ENCODE assay signal across 11 cellular contexts in genomic region chr2:108615480-108616090, GRCh38.
A peak's percentile ranks its signal among the peaks of the same experiment; 100 is the strongest.
DNase-seq lines count a peak whose midpoint lies in the region; ATAC-seq and TF ChIP-seq lines count a peak whose summit lies in the region.
"Had no signal": no experiment of that assay in that cellular context is flagged by ENCODE, and none has a peak within 500 bp of the region (broad histone marks: within the 10 kb centered on the region; RNA-seq: fewer than 3 reads in every experiment).

No MANE protein-coding gene starts in this region.

- H3K4me3 ChIP-seq in OCI-LY1 (ENCODE audit: low read depth, low read length, poor library complexity, severe bottlenecking) (no peak overlapping the region), stomach (no peak overlapping the region)

- H3K9me2 ChIP-seq in OCI-LY1 (ENCODE audit: low read depth, low read length), result no peaks in the 10 kb centered on the region

- H3K27ac Mint-ChIP-seq in dendritic cell treated with granulocyte-macrophage colony-stimulating factor and Interleukin-4, amounts not matched to agents 40 ng/mL and 50 ng/mL, for 4 days, result peak overlapping the region; percentile 74
- H3K27ac Mint-ChIP-seq: activated naive CD8-positive, alpha-beta T cell treated with anti-CD3 and anti-CD28 coated beads for 36 hours had no signal

- peaks cover 91% of the 10 kb centered on the region for H3K4me1 Mint-ChIP-seq in dendritic cell treated with granulocyte-macrophage colony-stimulating factor and Interleukin-4, amounts not matched to agents 40 ng/mL and 50 ng/mL, for 4 days (ENCODE audit: low read depth)

- TF ChIP-seq POLR2A in stomach (IDR thresholded peaks at IDR 0.05), result no peak

- no peak overlapping the region for H2AFZ ChIP-seq in OCI-LY1 (ENCODE audit: low read length)

- 49 to 54% (median 51%) methylated on average over 2 of the region's 2 CpGs for WGBS in stomach, 5 donors

- peak; percentile 35 for ATAC-seq in Right ventricle myocardium superior (ENCODE audit: poor library complexity)

- peak overlapping the region; percentile 21; the same call in 1 of the 2 replicates for H3K9ac ChIP-seq in OCI-LY1 (ENCODE audit: low read length)

- no peaks in the 10 kb centered on the region for H3K9me3 ChIP-seq in OCI-LY1 (ENCODE audit: low read length)
- H3K9me3 ChIP-seq in stomach, result no peaks in the 10 kb centered on the region

- H3K36me3 Mint-ChIP-seq in dendritic cell treated with granulocyte-macrophage colony-stimulating factor and Interleukin-4, amounts not matched to agents 40 ng/mL and 50 ng/mL, for 4 days (ENCODE audit: low read depth), result peaks cover 65% of the 10 kb centered on the region

- H3K27ac ChIP-seq in OCI-LY1 (ENCODE audit: low read depth, low read length, poor library complexity, severe bottlenecking) (peak overlapping the region; percentile 89), stomach (peak overlapping the region in 3 of 5 donors; percentile 10 to 29 (median 21))

- DNase-seq in Right ventricle myocardium superior, result no peak
- DNase-seq in cardiac septum (ENCODE audit: low spot score), result no peak
- no peak for DNase-seq in stomach
- DNase-seq in NAMALWA (ENCODE audit: low spot score), result no peak
- no peak for DNase-seq in stimulated activated naive CD4-positive, alpha-beta T cell (lab: John Stamatoyannopoulos, UW)
- DNase-seq in NCI-H2171 treated with DMSO at 0.1 percent for 48 hours (lab: John Stamatoyannopoulos, UW), result no peak
- DNase-seq: activated naive CD8-positive, alpha-beta T cell treated with anti-CD3 and anti-CD28 coated beads for 36 hours; C1 segment of cervical spinal cord; NCI-H1048 had no signal

- H3K36me3 ChIP-seq in OCI-LY1 (ENCODE audit: insufficient read depth, low read length), result no peaks in the 10 kb centered on the region
- H3K36me3 ChIP-seq in stomach, result no peaks in the 10 kb centered on the region

- H3K27me3 Mint-ChIP-seq in dendritic cell treated with granulocyte-macrophage colony-stimulating factor and Interleukin-4, amounts not matched to agents 40 ng/mL and 50 ng/mL, for 4 days, result no peaks in the 10 kb centered on the region
- H3K27me3 Mint-ChIP-seq: activated naive CD8-positive, alpha-beta T cell treated with anti-CD3 and anti-CD28 coated beads for 36 hours had no signal

- H3K9me3 Mint-ChIP-seq in dendritic cell treated with granulocyte-macrophage colony-stimulating factor and Interleukin-4, amounts not matched to agents 40 ng/mL and 50 ng/mL, for 4 days, result no peaks in the 10 kb centered on the region

- no peaks in the 10 kb centered on the region for H3K79me2 ChIP-seq in OCI-LY1 (ENCODE audit: insufficient read depth, low read length)

- intact Hi-C loops in Right ventricle myocardium superior (cut with DNase I) (no loop called here), cardiac septum (cut with DNase I) (no loop called here), stomach (cut with DNase I; ENCODE audit: low total_unique reads) (no loop called here)
- intact Hi-C loops in dendritic cell treated with granulocyte-macrophage colony-stimulating factor and Interleukin-4, amounts not matched to agents 40 ng/mL and 50 ng/mL, for 4 days (cut with micrococcal nuclease), result no loop called here

- no peaks in the 10 kb centered on the region for H4K20me1 ChIP-seq in OCI-LY1 (ENCODE audit: insufficient read depth, low read length)

- TF ChIP-seq EP300 in stomach (IDR thresholded peaks at IDR 0.05), result no peak

- TF ChIP-seq CTCF in OCI-LY1 (IDR thresholded peaks at IDR 0.05; ENCODE audit: low read length) (no peak), stomach (IDR thresholded peaks at IDR 0.05) (no peak)

- peaks cover 97% of the 10 kb centered on the region for H3K4me1 ChIP-seq in OCI-LY1 (ENCODE audit: insufficient read depth, low read length, severe bottlenecking)
- H3K4me1 ChIP-seq in stomach, result peaks cover 65 to 92% (median 76%) of the 10 kb centered on the region in 4 donors

- H3K27me3 ChIP-seq in OCI-LY1 (ENCODE audit: insufficient read depth, low read length) (no peaks in the 10 kb centered on the region), stomach (no peaks in the 10 kb centered on the region)

- 0 out of 2 replicates have a peak, but pooled peaks cover 3% of the 10 kb centered on the region for H3F3A ChIP-seq in OCI-LY1 (ENCODE audit: insufficient read depth, low read length)

- H3K4me2 ChIP-seq in OCI-LY1 (ENCODE audit: low read length), result peak overlapping the region; percentile 33; the same call in 1 of the 2 replicates

- H3K4me3 Mint-ChIP-seq in dendritic cell treated with granulocyte-macrophage colony-stimulating factor and Interleukin-4, amounts not matched to agents 40 ng/mL and 50 ng/mL, for 4 days, result no peak overlapping the region
- H3K4me3 Mint-ChIP-seq: activated naive CD8-positive, alpha-beta T cell treated with anti-CD3 and anti-CD28 coated beads for 36 hours had no signal
